Comparison of ENCODE assay signal across 1 cellular context in the genomic region with DNA sequence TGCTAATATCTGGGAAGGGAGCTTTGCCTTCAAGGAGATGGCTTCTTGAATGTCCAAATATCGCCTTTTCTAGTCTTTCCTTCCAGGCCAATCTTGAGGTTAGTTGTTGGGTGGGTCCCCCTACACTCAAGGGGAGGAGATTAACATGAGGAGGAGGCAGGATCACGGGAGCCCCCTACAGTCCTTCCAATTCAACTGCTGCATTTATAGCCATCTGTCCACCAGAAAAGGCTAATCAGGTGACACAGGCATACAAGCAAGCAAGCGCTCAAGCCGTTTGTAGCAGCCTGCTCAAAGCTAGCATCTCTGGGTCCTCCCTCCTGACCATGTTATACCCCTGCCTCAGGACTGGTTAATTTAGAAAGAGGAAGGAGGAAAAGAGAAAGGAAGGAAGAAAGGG.
A peak's percentile ranks its signal among the peaks of the same experiment; 100 is the strongest.
TF ChIP-seq lines count a peak whose summit lies in the region.

No MANE protein-coding gene starts in this region.

TF ChIP-seq in H1, 55 proteins besides CTCF, POLR2A, EP300 and RAD21:
- TF ChIP-seq SRF (IDR thresholded peaks at IDR 0.05; ENCODE audit: low read depth, low read length) (no peak), MAFK (IDR thresholded peaks at IDR 0.05; ENCODE audit: low read depth, low read length) (no peak), JUN (IDR thresholded peaks at IDR 0.05; ENCODE audit: low read depth, low read length) (no peak), RBBP5 (IDR thresholded peaks at IDR 0.05; ENCODE audit: borderline replicate concordance, low read depth, low read length) (no peak), RNF2 (IDR thresholded peaks at IDR 0.05; ENCODE audit: borderline replicate concordance, low read depth, low read length, missing control alignments, poor library complexity, severe bottlenecking) (no peak), NRF1 (IDR thresholded peaks at IDR 0.05; ENCODE audit: low read depth, low read length) (no peak), CHD2 (IDR thresholded peaks at IDR 0.05; ENCODE audit: low read length) (no peak), CBX8 (IDR thresholded peaks at IDR 0.05; ENCODE audit: borderline replicate concordance, low read depth, low read length) (no peak), ASH2L (IDR thresholded peaks at IDR 0.05; ENCODE audit: low read length) (peak; percentile 27), JUND (IDR thresholded peaks at IDR 0.05; ENCODE audit: low read length) (no peak)
- TF ChIP-seq, protein P1, sequence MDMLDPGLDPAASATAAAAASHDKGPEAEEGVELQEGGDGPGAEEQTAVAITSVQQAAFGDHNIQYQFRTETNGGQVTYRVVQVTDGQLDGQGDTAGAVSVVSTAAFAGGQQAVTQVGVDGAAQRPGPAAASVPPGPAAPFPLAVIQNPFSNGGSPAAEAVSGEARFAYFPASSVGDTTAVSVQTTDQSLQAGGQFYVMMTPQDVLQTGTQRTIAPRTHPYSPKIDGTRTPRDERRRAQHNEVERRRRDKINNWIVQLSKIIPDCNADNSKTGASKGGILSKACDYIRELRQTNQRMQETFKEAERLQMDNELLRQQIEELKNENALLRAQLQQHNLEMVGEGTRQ (IDR thresholded peaks at IDR 0.05; ENCODE audit: low read length): peak; percentile 29; the same call in 1 of the 2 replicates
- TF ChIP-seq, protein P2, sequence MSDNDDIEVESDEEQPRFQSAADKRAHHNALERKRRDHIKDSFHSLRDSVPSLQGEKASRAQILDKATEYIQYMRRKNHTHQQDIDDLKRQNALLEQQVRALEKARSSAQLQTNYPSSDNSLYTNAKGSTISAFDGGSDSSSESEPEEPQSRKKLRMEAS (IDR thresholded peaks at IDR 0.05): 0 out of 2 replicates have a peak, but pooled peaks have one; percentile 22
TF ChIP-seq in H1: peak in this region for 3.
